ENCODE assay signal across 31 cellular contexts in the genomic region with DNA sequence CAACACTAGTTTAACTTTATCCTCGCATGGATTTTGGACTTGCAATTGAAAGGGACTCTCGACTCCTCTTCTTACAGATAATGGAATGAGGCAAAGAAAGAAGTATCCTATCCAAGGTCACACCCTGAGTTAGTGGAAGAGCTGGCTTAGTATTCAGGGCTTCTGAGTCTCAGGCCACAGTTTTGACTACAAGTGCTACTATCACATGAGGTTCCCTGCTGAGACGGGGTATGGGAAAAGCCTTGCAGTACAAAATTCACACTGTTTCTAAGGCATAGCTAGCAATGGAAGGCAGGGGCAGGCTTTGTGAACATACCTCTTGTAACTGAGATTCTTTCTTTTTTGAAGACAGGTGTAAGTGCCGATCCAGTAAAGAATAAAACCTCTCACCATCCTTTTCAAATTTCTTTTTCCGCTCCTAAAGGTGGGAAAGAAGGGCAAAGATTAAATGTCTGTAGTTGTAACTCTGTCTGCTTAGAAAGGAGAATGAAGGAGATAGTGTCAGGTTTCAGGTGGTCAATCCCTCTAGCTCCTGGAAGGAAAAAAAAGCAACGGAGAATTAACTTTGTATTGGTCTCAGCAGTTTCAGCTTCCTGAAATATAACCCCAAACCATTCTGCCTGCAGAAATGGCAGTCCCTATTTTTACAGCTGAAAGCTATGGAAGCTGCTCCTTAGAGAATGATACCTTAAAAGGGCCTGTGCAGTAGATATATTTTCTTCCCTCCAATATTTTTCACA.
DNase-seq lines count a peak whose midpoint lies in the region; ATAC-seq, FAIRE-seq and TF ChIP-seq lines count a peak whose summit lies in the region.
"Had no signal": no experiment of that assay in that cellular context is flagged by ENCODE, and none has a peak within 500 bp of the region (broad histone marks: within the 10 kb centered on the region; RNA-seq: fewer than 3 reads in every experiment).

No MANE protein-coding gene starts in this region.

- H3K27me3 ChIP-seq in mesendoderm (ENCODE audit: insufficient read depth, low read length, poor library complexity) = no peaks in the 10 kb centered on the region
- H3K27me3 ChIP-seq: transverse colon had no signal

- no peak overlapping the region for H3K4me2 ChIP-seq in mesendoderm (ENCODE audit: low read length)
- H3K4me2 ChIP-seq: KMS-11 had no signal

- DNase-seq in NCI-H2107 treated with DMSO at 0.1 percent for 48 hours (lab: John Stamatoyannopoulos, UW; ENCODE audit: unreplicated experiment) (peak; percentile 8), NCI-H2107 (lab: John Stamatoyannopoulos, UW) (no peak), choroid plexus epithelial cell (ENCODE audit: low read depth) (peak; percentile 15), mesendoderm (peak; percentile 60), GM19239 (ENCODE audit: insufficient read length, low spot score) (no peak)
- DNase-seq: activated CD4-positive, alpha-beta T cell treated with anti-CD3 and anti-CD28 coated beads for 36 hours; amygdala; C1 segment of cervical spinal cord; COR-L47; effector CD8-positive, alpha-beta T cell; hippocampal formation; midbrain; MM.1S; naive thymus-derived CD4-positive, alpha-beta T cell; NCI-H1105 treated with DMSO at 0.1 percent for 48 hours; NCI-H2029; NCI-H345; NCI-H69; retina; Right ventricle myocardium superior; transverse colon had no signal

- H3K36me3 ChIP-seq in mesendoderm (ENCODE audit: control insufficient read depth, insufficient read depth, low read length) = no peaks in the 10 kb centered on the region
- H3K36me3 ChIP-seq: transverse colon had no signal

- H3K4me3 ChIP-seq in choroid plexus epithelial cell (ENCODE audit: low read depth, low read length) (no peak overlapping the region), mesendoderm (ENCODE audit: low read length) (no peak overlapping the region)
- H3K4me3 ChIP-seq: coronary artery, skin epidermis, transverse colon had no signal

- H3K56ac ChIP-seq in mesendoderm (ENCODE audit: low read length) = no peak overlapping the region

- no peak for TF ChIP-seq CTCF in choroid plexus epithelial cell (conservative IDR thresholded peaks at IDR 0.05; ENCODE audit: low read depth, low read length)

- no CpG with 5 or more reads among the region's 6 CpGs for WGBS in mesendoderm (ENCODE audit: extremely low coverage, insufficient coverage, low lambda C conversion rate)

- H2BK120ac ChIP-seq in mesendoderm (ENCODE audit: low read depth, low read length) = no peak overlapping the region

- H3K18ac ChIP-seq in mesendoderm (ENCODE audit: low read length) = no peak overlapping the region

- no peaks in the 10 kb centered on the region for H3K79me2 ChIP-seq in mesendoderm (ENCODE audit: control insufficient read depth, insufficient read depth, low read length)

- no peak overlapping the region for H2AK5ac ChIP-seq in mesendoderm (ENCODE audit: low read length)

- H3K4me1 ChIP-seq in mesendoderm (ENCODE audit: control insufficient read depth, low read depth, low read length) = no peaks in the 10 kb centered on the region
- H3K4me1 ChIP-seq: transverse colon had no signal

- H2BK5ac ChIP-seq in mesendoderm (ENCODE audit: low read length) = no peak overlapping the region

- no peak for FAIRE-seq in GM19239 (lab: Jason Lieb, UNC)
- FAIRE-seq: islet of Langerhans had no signal

- no peaks in the 10 kb centered on the region for H3K79me1 ChIP-seq in mesendoderm (ENCODE audit: low read length)

- H3K4ac ChIP-seq in mesendoderm (ENCODE audit: low read depth, low read length) = no peak overlapping the region

- no peak overlapping the region for H3K9ac ChIP-seq in mesendoderm (ENCODE audit: low read length)
- H3K9ac ChIP-seq: KMS-11 had no signal

- no peak overlapping the region for H3K27ac ChIP-seq in mesendoderm (ENCODE audit: low read depth, low read length)
- H3K27ac ChIP-seq: 22Rv1, coronary artery, KMS-11, skin epidermis, transverse colon had no signal

- ATAC-seq in GM19467 (IDR thresholded peaks at IDR 0.05; ENCODE audit: unreplicated experiment) (no peak), HG03045 (IDR thresholded peaks at IDR 0.05; ENCODE audit: unreplicated experiment) (no peak), GM19351 (IDR thresholded peaks at IDR 0.05; ENCODE audit: unreplicated experiment) (no peak)
- ATAC-seq: activated CD4-positive, alpha-beta T cell treated with anti-CD3 and anti-CD28 coated beads for 36 hours; naive thymus-derived CD4-positive, alpha-beta T cell; Panc1; stimulated activated memory B cell treated with anti-CD40 and anti-IgM and Interleukin-4, amounts not matched to agents 10 μg/mL and 1 μg/mL and 100 μg/mL, for 72 hours had no signal

- H3K23ac ChIP-seq in mesendoderm (ENCODE audit: low read length) = no peak overlapping the region

- H2BK15ac ChIP-seq in mesendoderm (replicated peaks; ENCODE audit: low read depth) = no peak overlapping the region

- no peak overlapping the region for H4K5ac ChIP-seq in mesendoderm (ENCODE audit: low read length)

- H4K8ac ChIP-seq in mesendoderm (ENCODE audit: low read depth, low read length) = no peak overlapping the region

Comparison
In these comparisons a context has a peak if more than half of its experiments do, and no peak if none do; other contexts are left out.
1. DNase-seq: peak in NCI-H2107 treated with DMSO at 0.1 percent for 48 hours (single experiment), choroid plexus epithelial cell (single experiment) and mesendoderm (single experiment); none in NCI-H2107 (single experiment) and GM19239 (single experiment).